Comparison of ENCODE assay signal across 32 cellular contexts in genomic region chr6:69456086-69456485, GRCh38.
DNase-seq lines count a peak whose midpoint lies in the region; ATAC-seq and TF ChIP-seq lines count a peak whose summit lies in the region.
"Had no signal": no experiment of that assay in that cellular context is flagged by ENCODE, and none has a peak within 500 bp of the region (broad histone marks: within the 10 kb centered on the region; RNA-seq: fewer than 3 reads in every experiment).

No MANE protein-coding gene starts in this region.

- no peak overlapping the region for H3K27ac ChIP-seq in OCI-LY3 (ENCODE audit: low read length)
- peak overlapping the region; percentile 44 for H3K27ac ChIP-seq in temporal lobe (ENCODE audit: low read depth, low read length)
- H3K27ac ChIP-seq: body of pancreas, HL-60, RWPE1, SK-N-MC had no signal

- TF ChIP-seq CTCF in OCI-LY3 (IDR thresholded peaks at IDR 0.05; ENCODE audit: low read depth, low read length) = no peak
- TF ChIP-seq CTCF in osteocyte (IDR thresholded peaks at IDR 0.05) = no peak

- no peak overlapping the region for H3K4me2 ChIP-seq in OCI-LY3 (ENCODE audit: low read length)

- H3K9me3 Mint-ChIP-seq in osteocyte (ENCODE audit: unreplicated experiment) = no peaks in the 10 kb centered on the region
- H3K9me3 Mint-ChIP-seq: nephron, type B pancreatic cell had no signal

- no peaks in the 10 kb centered on the region for H4K20me1 ChIP-seq in OCI-LY3 (ENCODE audit: insufficient read depth, low read length)

- no peaks in the 10 kb centered on the region for H3K4me1 Mint-ChIP-seq in osteocyte (ENCODE audit: unreplicated experiment)
- H3K4me1 Mint-ChIP-seq: activated CD4-positive, alpha-beta T cell treated with anti-CD3 and anti-CD28 coated beads for 36 hours; activated naive CD8-positive, alpha-beta T cell treated with anti-CD3 and anti-CD28 coated beads, Interleukin-2, amount 50 U/mL, for 24 hours; nephron had no signal

- no peaks in the 10 kb centered on the region for H3K79me2 ChIP-seq in OCI-LY3 (ENCODE audit: low read length)

- DNase-seq in DMS79 treated with DMSO at 0.1 percent for 48 hours (lab: John Stamatoyannopoulos, UW) (peak; percentile 8), DMS79 (lab: John Stamatoyannopoulos, UW) (no peak), inferior parietal cortex (ENCODE audit: extremely low spot score) (peak; percentile 45), NCI-H1694 (lab: John Stamatoyannopoulos, UW) (no peak), osteocyte (ENCODE audit: extremely low spot score, unreplicated experiment) (no peak)
- DNase-seq: activated CD4-positive, alpha-beta T cell treated with anti-CD3 and anti-CD28 coated beads for 36 hours; activated gamma-delta T cell; activated naive CD8-positive, alpha-beta T cell treated with anti-CD3 and anti-CD28 coated beads, Interleukin-2, amount 50 U/mL, for 24 hours; AML-193; body of pancreas; CD8-positive, alpha-beta T cell; cortex of kidney; foreskin melanocyte; H7; Karpas-422; mucosa of descending colon; MV-4-11; NCI-H526; sigmoid colon; stimulated activated CD4-positive, alpha-beta T cell treated with anti-CD3 and anti-CD28 coated beads, Interleukin-15, amount 100 ng/mL, for 24 hours had no signal

- no peaks in the 10 kb centered on the region for H3K9me3 ChIP-seq in OCI-LY3 (ENCODE audit: insufficient read depth, low read length)
- H3K9me3 ChIP-seq: mucosa of descending colon, sigmoid colon had no signal

- H3K36me3 ChIP-seq in OCI-LY3 (replicated peaks; ENCODE audit: low read depth, low read length) = no peaks in the 10 kb centered on the region
- H3K36me3 ChIP-seq: esophagus muscularis mucosa, sigmoid colon had no signal

- H3K4me3 ChIP-seq in OCI-LY3 (ENCODE audit: low read length) = no peak overlapping the region
- H3K4me3 ChIP-seq: body of pancreas, esophagus muscularis mucosa, mucosa of descending colon, sigmoid colon, SK-N-MC had no signal

- no peak overlapping the region for H3K9ac ChIP-seq in OCI-LY3 (ENCODE audit: low read length)

- no peaks in the 10 kb centered on the region for H3K4me1 ChIP-seq in OCI-LY3 (ENCODE audit: low read length)
- H3K4me1 ChIP-seq: body of pancreas, esophagus muscularis mucosa, sigmoid colon had no signal

- H3K27ac Mint-ChIP-seq in osteocyte (ENCODE audit: unreplicated experiment) = no peak overlapping the region
- H3K27ac Mint-ChIP-seq: activated CD4-positive, alpha-beta T cell treated with anti-CD3 and anti-CD28 coated beads for 36 hours; activated naive CD8-positive, alpha-beta T cell treated with anti-CD3 and anti-CD28 coated beads, Interleukin-2, amount 50 U/mL, for 24 hours; CD8-positive, alpha-beta T cell; nephron; progenitor cell of endocrine pancreas; stimulated activated naive CD8-positive, alpha-beta T cell treated with anti-CD3 and anti-CD28 coated beads, Interleukin-15, Interleukin-2, amounts not matched to agents 100 ng/mL and 50 ng/mL, for 24 hours; T-helper 1 cell treated with Interleukin-12 subunit alpha and Interleukin-12 subunit beta and Interleukin-4 antibody, amounts not matched to agents 30 μg/mL and 1 μg/mL, for 36 hours; type B pancreatic cell had no signal

- no peak for ATAC-seq in HG03432 (IDR thresholded peaks at IDR 0.05; ENCODE audit: unreplicated experiment)
- ATAC-seq: activated CD4-positive, alpha-beta T cell treated with anti-CD3 and anti-CD28 coated beads for 36 hours; activated naive CD8-positive, alpha-beta T cell treated with anti-CD3 and anti-CD28 coated beads, Interleukin-2, amount 50 U/mL, for 24 hours; body of pancreas; CD8-positive, alpha-beta T cell; mucosa of descending colon had no signal

- H3K4me3 Mint-ChIP-seq in osteocyte (ENCODE audit: unreplicated experiment) = no peak overlapping the region
- H3K4me3 Mint-ChIP-seq: activated CD4-positive, alpha-beta T cell treated with anti-CD3 and anti-CD28 coated beads for 36 hours; activated naive CD8-positive, alpha-beta T cell treated with anti-CD3 and anti-CD28 coated beads, Interleukin-2, amount 50 U/mL, for 24 hours; CD8-positive, alpha-beta T cell; nephron; stimulated activated naive CD8-positive, alpha-beta T cell treated with anti-CD3 and anti-CD28 coated beads, Interleukin-15, Interleukin-2, amounts not matched to agents 100 ng/mL and 50 ng/mL, for 24 hours; T-helper 1 cell treated with Interleukin-12 subunit alpha and Interleukin-12 subunit beta and Interleukin-4 antibody, amounts not matched to agents 30 μg/mL and 1 μg/mL, for 36 hours; type B pancreatic cell had no signal

- H3K27me3 ChIP-seq in OCI-LY3 (ENCODE audit: low read depth, low read length) = no peaks in the 10 kb centered on the region
- H3K27me3 ChIP-seq: body of pancreas, esophagus muscularis mucosa, sigmoid colon had no signal

- H2AFZ ChIP-seq in OCI-LY3 (ENCODE audit: low read depth, low read length) = peak overlapping the region; percentile 25; the same call in 1 of the 2 replicates

- peaks cover 19% of the 10 kb centered on the region for H3K27me3 Mint-ChIP-seq in osteocyte (ENCODE audit: unreplicated experiment)
- H3K27me3 Mint-ChIP-seq: activated CD4-positive, alpha-beta T cell treated with anti-CD3 and anti-CD28 coated beads for 36 hours; activated naive CD8-positive, alpha-beta T cell treated with anti-CD3 and anti-CD28 coated beads, Interleukin-2, amount 50 U/mL, for 24 hours; progenitor cell of endocrine pancreas; stimulated activated naive CD8-positive, alpha-beta T cell treated with anti-CD3 and anti-CD28 coated beads, Interleukin-15, Interleukin-2, amounts not matched to agents 100 ng/mL and 50 ng/mL, for 24 hours; type B pancreatic cell had no signal

- no peaks in the 10 kb centered on the region for H3K36me3 Mint-ChIP-seq in osteocyte (ENCODE audit: unreplicated experiment)
- H3K36me3 Mint-ChIP-seq: CD8-positive, alpha-beta T cell; type B pancreatic cell had no signal

Comparison
In these comparisons a context has a peak if more than half of its experiments do, and no peak if none do; other contexts are left out.
1. DNase-seq: peak in DMS79 treated with DMSO at 0.1 percent for 48 hours (single experiment) and inferior parietal cortex (single experiment); none in DMS79 (single experiment), NCI-H1694 (single experiment) and osteocyte (single experiment).